Comparison of ENCODE assay signal across 22 cellular contexts in the genomic region with DNA sequence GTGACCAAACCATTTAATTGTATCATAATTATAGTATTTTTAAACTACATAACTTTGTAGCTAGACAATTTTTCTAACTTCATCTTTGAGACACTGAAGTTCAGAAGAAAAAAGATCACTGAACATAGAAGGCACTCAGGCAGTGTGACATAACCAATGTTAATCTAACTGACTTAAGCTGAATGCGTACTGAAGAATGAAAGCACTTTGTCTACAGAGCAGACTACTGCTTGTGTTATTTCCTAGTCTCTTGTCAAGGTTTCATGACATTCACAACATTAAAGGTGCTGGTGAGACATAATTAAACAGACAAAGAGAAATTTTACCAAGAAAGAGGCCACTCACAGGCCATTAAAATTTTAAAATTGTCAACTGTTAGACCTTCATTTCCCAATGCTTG. TPM values are rescaled to one million over a fixed set of nuclear protein-coding genes. Genes with fewer than 3 reads are reported as not detected.
DNase-seq lines count a peak whose midpoint lies in the region; ATAC-seq, FAIRE-seq and TF ChIP-seq lines count a peak whose summit lies in the region.
"Had no signal": no experiment of that assay in that cellular context is flagged by ENCODE, and none has a peak within 500 bp of the region (broad histone marks: within the 10 kb centered on the region; RNA-seq: fewer than 3 reads in every experiment).

No MANE protein-coding gene starts in this region.

- H3K9me3 ChIP-seq in CD4-positive, CD25-positive, alpha-beta regulatory T cell (ENCODE audit: control insufficient read depth in 2 of 2, low read length in 2 of 2): no peaks in the 10 kb centered on the region
- H3K9me3 ChIP-seq in astrocyte (ENCODE audit: insufficient read depth, low read depth, low read length): no peaks in the 10 kb centered on the region
- no peaks in the 10 kb centered on the region for H3K9me3 ChIP-seq in pancreas

- no peak overlapping the region for H2AFZ ChIP-seq in astrocyte (ENCODE audit: low read depth, low read length)
- H2AFZ ChIP-seq: GM23248 had no signal

- peak overlapping the region; percentile 67 for H3K4me3 ChIP-seq in CD4-positive, CD25-positive, alpha-beta regulatory T cell (ENCODE audit: low read depth, low read length)
- H3K4me3 ChIP-seq in astrocyte (ENCODE audit: insufficient read depth, low read depth, low read length) (no peak overlapping the region), pancreas (no peak overlapping the region)
- H3K4me3 ChIP-seq: BLaER1, GM12878, GM23248 had no signal

- H3K4me1 ChIP-seq in CD4-positive, CD25-positive, alpha-beta regulatory T cell (ENCODE audit: control insufficient read depth, insufficient read depth, low read length, poor library complexity, severe bottlenecking): peaks cover 3% of the 10 kb centered on the region
- H3K4me1 ChIP-seq in astrocyte (ENCODE audit: insufficient read depth, low read length) (no peaks in the 10 kb centered on the region), pancreas (no peaks in the 10 kb centered on the region)
- H3K4me1 ChIP-seq: BLaER1 had no signal

- H3K36me3 Mint-ChIP-seq in CD4-positive, CD25-positive, alpha-beta regulatory T cell: peaks cover 5% of the 10 kb centered on the region
- H3K36me3 Mint-ChIP-seq in astrocyte (ENCODE audit: low read depth, unreplicated experiment): no peaks in the 10 kb centered on the region
- peaks cover 10% of the 10 kb centered on the region for H3K36me3 Mint-ChIP-seq in T-helper 2 cell treated with Interferon-gamma antibody and Interleukin-4, amounts not matched to agents 5 μg/mL and 100 μg/mL, for 36 hours (ENCODE audit: low read depth)

- intact Hi-C loops in pancreas (cut with DNase I): no loop called here

- H3K27me3 ChIP-seq in CD4-positive, CD25-positive, alpha-beta regulatory T cell (ENCODE audit: control insufficient read depth, insufficient read depth, low read length): no peaks in the 10 kb centered on the region
- no peaks in the 10 kb centered on the region for H3K27me3 ChIP-seq in astrocyte (ENCODE audit: insufficient read depth, low read length)
- H3K27me3 ChIP-seq in pancreas: no peaks in the 10 kb centered on the region

- peaks cover 6% of the 10 kb centered on the region for H4K20me1 ChIP-seq in astrocyte (ENCODE audit: insufficient read depth, low read length)

- DNase-seq in CD4-positive, CD25-positive, alpha-beta regulatory T cell: peak in 1 of 3 donors; percentile 43
- DNase-seq in GM18507 (ENCODE audit: extremely low spot score, insufficient read length, low read depth) (no peak), astrocyte (ENCODE audit: low read depth) (no peak), pancreas (no peak), KBM-7 (no peak), iPS-NIHi11 (ENCODE audit: low spot score) (no peak)
- DNase-seq in T-helper 2 cell treated with Interferon-gamma antibody and Interleukin-4, amounts not matched to agents 5 μg/mL and 100 μg/mL, for 36 hours (ENCODE audit: low spot score): no peak
- DNase-seq: CD8-positive, alpha-beta memory T cell; COR-L47; DMS 273 treated with DMSO at 0.1 percent for 48 hours; DMS53; DND-41; EL; GM23248; HCEC 1CT; IMR-90; KG1 had no signal

- peak overlapping the region in 1 of 3 donors; percentile 94 for H3K27ac Mint-ChIP-seq in CD4-positive, CD25-positive, alpha-beta regulatory T cell
- H3K27ac Mint-ChIP-seq in astrocyte (ENCODE audit: unreplicated experiment): no peak overlapping the region
- no peak overlapping the region for H3K27ac Mint-ChIP-seq in T-helper 2 cell treated with Interferon-gamma antibody and Interleukin-4, amounts not matched to agents 5 μg/mL and 100 μg/mL, for 36 hours
- H3K27ac Mint-ChIP-seq: CD14-positive monocyte had no signal

- peaks cover 32 to 71% (median 48%) of the 10 kb centered on the region in 4 donors for H3K4me1 Mint-ChIP-seq in CD4-positive, CD25-positive, alpha-beta regulatory T cell
- peaks cover 7% of the 10 kb centered on the region for H3K4me1 Mint-ChIP-seq in astrocyte (ENCODE audit: low read depth, unreplicated experiment)
- H3K4me1 Mint-ChIP-seq in T-helper 2 cell treated with Interferon-gamma antibody and Interleukin-4, amounts not matched to agents 5 μg/mL and 100 μg/mL, for 36 hours (ENCODE audit: low read depth): peaks cover 4% of the 10 kb centered on the region

- peaks cover 48% of the 10 kb centered on the region for H3K79me2 ChIP-seq in astrocyte (ENCODE audit: insufficient read depth, low read length)

- peak; percentile 55 to 63 for ATAC-seq in CD4-positive, CD25-positive, alpha-beta regulatory T cell (ENCODE audit: low read depth in 2 of 2)
- ATAC-seq in pancreas: no peak
- ATAC-seq: GM12878 had no signal

- in situ Hi-C loops in KBM-7 (cut with MboI; ENCODE audit: low pct_unique_long_range_greater_than_20kb, low sequenced_read_pairs): no loop called here

- no peaks in the 10 kb centered on the region for H3K27me3 Mint-ChIP-seq in CD4-positive, CD25-positive, alpha-beta regulatory T cell
- H3K27me3 Mint-ChIP-seq in astrocyte (ENCODE audit: low read depth, unreplicated experiment): no peaks in the 10 kb centered on the region
- H3K27me3 Mint-ChIP-seq in T-helper 2 cell treated with Interferon-gamma antibody and Interleukin-4, amounts not matched to agents 5 μg/mL and 100 μg/mL, for 36 hours (ENCODE audit: low read depth): no peaks in the 10 kb centered on the region

- H3K9me3 Mint-ChIP-seq in CD4-positive, CD25-positive, alpha-beta regulatory T cell: peaks cover 0 to 4% (median 0%) of the 10 kb centered on the region in 7 donors
- no peaks in the 10 kb centered on the region for H3K9me3 Mint-ChIP-seq in astrocyte (ENCODE audit: unreplicated experiment)
- H3K9me3 Mint-ChIP-seq in T-helper 2 cell treated with Interferon-gamma antibody and Interleukin-4, amounts not matched to agents 5 μg/mL and 100 μg/mL, for 36 hours: no peaks in the 10 kb centered on the region
- H3K9me3 Mint-ChIP-seq: CD8-positive, alpha-beta memory T cell had no signal

- H3K27ac ChIP-seq in CD4-positive, CD25-positive, alpha-beta regulatory T cell (ENCODE audit: insufficient read depth, low read length, poor library complexity, severe bottlenecking): peak overlapping the region; percentile 23
- H3K27ac ChIP-seq in astrocyte (ENCODE audit: low read depth, low read length) (no peak overlapping the region), pancreas (no peak overlapping the region)
- H3K27ac ChIP-seq: BLaER1, GM23248 had no signal

- FAIRE-seq in GM18507 (lab: Jason Lieb, UNC) (peak; percentile 64), astrocyte (lab: Jason Lieb, UNC) (peak; percentile 52), pancreas (lab: Jason Lieb, UNC) (peak; percentile 91)
- FAIRE-seq: GM12878, HTR-8/SVneo had no signal

- TF ChIP-seq CTCF in astrocyte (IDR thresholded peaks at IDR 0.05; ENCODE audit: insufficient read depth, low read depth, low read length) (no peak), pancreas (IDR thresholded peaks at IDR 0.05) (no peak)

- WGBS in pancreas, 2 donors: 79 to 88% methylated on average over 1 of the region's 1 CpG

- no peak overlapping the region for H3K4me2 ChIP-seq in astrocyte (ENCODE audit: low read length)
- H3K4me2 ChIP-seq: BLaER1 had no signal

- H3K36me3 ChIP-seq in CD4-positive, CD25-positive, alpha-beta regulatory T cell (ENCODE audit: control insufficient read depth, insufficient read depth, low read length): no peaks in the 10 kb centered on the region
- no peaks in the 10 kb centered on the region for H3K36me3 ChIP-seq in astrocyte (ENCODE audit: insufficient read depth, low read length)
- no peaks in the 10 kb centered on the region for H3K36me3 ChIP-seq in pancreas

- H3K4me3 Mint-ChIP-seq in CD4-positive, CD25-positive, alpha-beta regulatory T cell: no peak overlapping the region
- H3K4me3 Mint-ChIP-seq in astrocyte (ENCODE audit: unreplicated experiment): no peak overlapping the region
- no peak overlapping the region for H3K4me3 Mint-ChIP-seq in T-helper 2 cell treated with Interferon-gamma antibody and Interleukin-4, amounts not matched to agents 5 μg/mL and 100 μg/mL, for 36 hours
- H3K4me3 Mint-ChIP-seq: CD14-positive monocyte; CD8-positive, alpha-beta memory T cell had no signal

- no peak overlapping the region for H3K9ac ChIP-seq in astrocyte (ENCODE audit: low read length)
- H3K9ac ChIP-seq: BLaER1, GM23248 had no signal

RNA-seq across cellular contexts. Expression of gene AMMECR1, which starts 13.5 kb away (rescaled TPM):
- total RNA-seq in CD4-positive, CD25-positive, alpha-beta regulatory T cell: 23.1 TPM
- 10 to 100 TPM; 11.0 to 16.1 (median 15.3) TPM for polyA plus RNA-seq in CD4-positive, CD25-positive, alpha-beta regulatory T cell
- total RNA-seq in astrocyte: 14.7 and 16.0 TPM in 2 replicates
- 1 to 10 TPM; 1.7 to 4.1 (median 2.7) TPM for total RNA-seq in pancreas
- polyA plus RNA-seq in pancreas: 1 to 10 TPM; 1.4 to 1.8 TPM

RNA-seq across cellular contexts. Expression of gene RTL9, which starts 54.3 kb away (rescaled TPM):
- not detected for total RNA-seq in CD4-positive, CD25-positive, alpha-beta regulatory T cell
- polyA plus RNA-seq in CD4-positive, CD25-positive, alpha-beta regulatory T cell: not detected
- 0.91 and 0.94 TPM in 2 replicates for total RNA-seq in astrocyte
- under 1 TPM in 1 of 6 donors, not detected in 5; 0.03 TPM for total RNA-seq in pancreas
- polyA plus RNA-seq in pancreas: under 1 TPM in 1 of 2 donors, not detected in 1; 0.05 TPM
- total RNA-seq: CD8-positive, alpha-beta memory T cell; G401 had no signal
- polyA plus RNA-seq: CD14-positive monocyte; CD8-positive, alpha-beta memory T cell had no signal

Comparison
In these comparisons a context has a peak if more than half of its experiments do, and no peak if none do; other contexts are left out.
1. ATAC-seq: peak in CD4-positive, CD25-positive, alpha-beta regulatory T cell (2 of 2); none in pancreas (0 of 4).